ENCODE assay signal across 8 cellular contexts in the genomic region with DNA sequence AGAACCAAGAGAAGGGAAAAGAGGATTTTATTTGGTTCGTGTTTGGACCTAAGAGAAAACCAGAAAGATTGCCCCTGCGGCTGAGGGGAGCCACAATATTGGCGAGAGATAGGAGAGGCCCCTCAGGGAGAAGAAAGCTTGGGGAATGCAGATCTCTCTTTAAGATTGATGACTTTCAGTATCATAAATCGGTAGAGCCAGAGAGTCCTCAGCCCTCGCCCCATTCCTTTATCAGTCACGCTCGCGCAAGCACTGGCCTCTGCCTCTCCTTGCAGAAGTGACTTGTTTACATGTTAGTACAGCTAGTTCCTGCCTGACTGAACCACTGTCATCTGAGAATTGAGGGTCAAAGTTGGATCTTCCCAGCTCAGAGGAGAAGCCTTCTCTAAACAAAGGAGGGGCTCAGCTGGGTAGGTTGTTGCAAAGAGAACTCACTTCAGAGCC. TPM values are rescaled to one million over a fixed set of nuclear protein-coding genes. Genes with fewer than 3 reads are reported as not detected.
DNase-seq lines count a peak whose midpoint lies in the region; ATAC-seq and TF ChIP-seq lines count a peak whose summit lies in the region.

No MANE protein-coding gene starts in this region.

- no peaks in the 10 kb centered on the region for H3K27me3 ChIP-seq in mammary epithelial cell (ENCODE audit: insufficient read depth, low read length)

- TF ChIP-seq CTCF in activated CD8-positive, alpha-beta T cell treated with anti-CD3 and anti-CD28 coated beads for 36 hours (IDR thresholded peaks at IDR 0.05) = no peak
- TF ChIP-seq CTCF in mammary epithelial cell (conservative IDR thresholded peaks at IDR 0.05 in 1 of 2, IDR thresholded peaks at IDR 0.05 in 1 of 2; ENCODE audit: extremely low read depth in 1 of 2, insufficient read depth in 1 of 2, low read depth in 1 of 2, low read length in 2 of 2) (no peak), mesothelial cell of epicardium (IDR thresholded peaks at IDR 0.05; ENCODE audit: unreplicated experiment) (no peak), type B pancreatic cell (conservative IDR thresholded peaks at IDR 0.05) (no peak)

- H3K4me3 Mint-ChIP-seq in activated CD8-positive, alpha-beta T cell treated with anti-CD3 and anti-CD28 coated beads, Interleukin-2, amount 10 ng/mL, durations not matched to agents 7 days and 5 days = no peak overlapping the region
- no peak overlapping the region for H3K4me3 Mint-ChIP-seq in activated CD8-positive, alpha-beta T cell treated with anti-CD3 and anti-CD28 coated beads for 36 hours
- H3K4me3 Mint-ChIP-seq in mesothelial cell of epicardium (no peak overlapping the region), type B pancreatic cell (peak overlapping the region; percentile 81)
- H3K4me3 Mint-ChIP-seq in activated CD8-positive, alpha-beta memory T cell treated with anti-CD3 and anti-CD28 coated beads, Interleukin-2, amount 10 ng/mL, durations not matched to agents 7 days and 5 days = no peak overlapping the region

- H3K4me2 ChIP-seq in mammary epithelial cell (ENCODE audit: insufficient read depth, low read depth, low read length) = no peak overlapping the region

- no peak overlapping the region for H2AFZ ChIP-seq in mammary epithelial cell (ENCODE audit: low read depth, low read length)

- in situ Hi-C loops in mammary epithelial cell (cut with MboI; ENCODE audit: low sequenced_read_pairs in 2 of 2) = loop anchor here (10.0 kb wide), 2 partner anchors 115 to 745 kb away; no protein-coding TSS in a partner anchor

- no peak overlapping the region for H3K27ac ChIP-seq in mammary epithelial cell (ENCODE audit: insufficient read depth, low read depth, low read length)

- no peak for DNase-seq in activated CD8-positive, alpha-beta T cell treated with anti-CD3 and anti-CD28 coated beads, Interleukin-2, amount 10 ng/mL, durations not matched to agents 7 days and 5 days
- DNase-seq in activated CD8-positive, alpha-beta T cell treated with anti-CD3 and anti-CD28 coated beads for 36 hours = no peak
- no peak for DNase-seq in mammary epithelial cell
- DNase-seq in mesothelial cell of epicardium (ENCODE audit: low spot score in 2 of 2, unreplicated experiment in 2 of 2) = peak in 1 of 2 experiments; percentile 60
- DNase-seq in type B pancreatic cell (ENCODE audit: extremely low spot score, unreplicated experiment) = no peak
- DNase-seq in T-helper 9 cell = no peak
- no peak for DNase-seq in activated T-cell treated with anti-CD3 and anti-CD28 coated beads, Interleukin-2, amount 50 U/mL, for 48 hours
- no peak for DNase-seq in activated CD8-positive, alpha-beta memory T cell treated with anti-CD3 and anti-CD28 coated beads, Interleukin-2, amount 10 ng/mL, durations not matched to agents 7 days and 5 days

- H3K9ac ChIP-seq in mammary epithelial cell (ENCODE audit: insufficient read depth, low read length) = peak overlapping the region; percentile 38

- H4K20me1 ChIP-seq in mammary epithelial cell (ENCODE audit: insufficient read depth, low read length) = no peaks in the 10 kb centered on the region

- no TSS peak for BruUV-seq in mammary epithelial cell (replicated peaks; lab: Mats Ljungman, UMichigan)

- intact Hi-C loops in activated CD8-positive, alpha-beta T cell treated with anti-CD3 and anti-CD28 coated beads for 36 hours (cut with micrococcal nuclease) = loop anchor here (1.0 kb wide), 1 partner anchor 99 kb away; no protein-coding TSS in a partner anchor
- intact Hi-C loops in mammary epithelial cell (cut with micrococcal nuclease) = loop anchor here (1.0 to 5.0 kb wide), 10 partner anchors 30 to 746 kb away; partner anchors contain the start of genes KRT17 and KRTAP2-3

- peak overlapping the region; percentile 77 for H3K27ac Mint-ChIP-seq in activated CD8-positive, alpha-beta T cell treated with anti-CD3 and anti-CD28 coated beads, Interleukin-2, amount 10 ng/mL, durations not matched to agents 7 days and 5 days
- no peak overlapping the region for H3K27ac Mint-ChIP-seq in activated CD8-positive, alpha-beta T cell treated with anti-CD3 and anti-CD28 coated beads for 36 hours
- H3K27ac Mint-ChIP-seq in mesothelial cell of epicardium (peak overlapping the region; percentile 99), type B pancreatic cell (peak overlapping the region; percentile 97)
- H3K27ac Mint-ChIP-seq in activated CD8-positive, alpha-beta memory T cell treated with anti-CD3 and anti-CD28 coated beads, Interleukin-2, amount 10 ng/mL, durations not matched to agents 7 days and 5 days = no peak overlapping the region

- H3K79me2 ChIP-seq in mammary epithelial cell (ENCODE audit: insufficient read depth, low read length) = no peaks in the 10 kb centered on the region

- H3K36me3 Mint-ChIP-seq in activated CD8-positive, alpha-beta T cell treated with anti-CD3 and anti-CD28 coated beads, Interleukin-2, amount 10 ng/mL, durations not matched to agents 7 days and 5 days (ENCODE audit: low read depth) = no peaks in the 10 kb centered on the region
- H3K36me3 Mint-ChIP-seq in activated CD8-positive, alpha-beta T cell treated with anti-CD3 and anti-CD28 coated beads for 36 hours (ENCODE audit: low read depth) = no peaks in the 10 kb centered on the region
- H3K36me3 Mint-ChIP-seq in mesothelial cell of epicardium = no peaks in the 10 kb centered on the region
- H3K36me3 Mint-ChIP-seq in type B pancreatic cell = no peaks in the 10 kb centered on the region
- H3K36me3 Mint-ChIP-seq in activated CD8-positive, alpha-beta memory T cell treated with anti-CD3 and anti-CD28 coated beads, Interleukin-2, amount 10 ng/mL, durations not matched to agents 7 days and 5 days = no peaks in the 10 kb centered on the region

- H3K27me3 Mint-ChIP-seq in activated CD8-positive, alpha-beta T cell treated with anti-CD3 and anti-CD28 coated beads, Interleukin-2, amount 10 ng/mL, durations not matched to agents 7 days and 5 days (ENCODE audit: low read depth) = peaks cover 13% of the 10 kb centered on the region
- peaks cover 2% of the 10 kb centered on the region for H3K27me3 Mint-ChIP-seq in activated CD8-positive, alpha-beta T cell treated with anti-CD3 and anti-CD28 coated beads for 36 hours
- no peaks in the 10 kb centered on the region for H3K27me3 Mint-ChIP-seq in mesothelial cell of epicardium (ENCODE audit: low read depth)
- H3K27me3 Mint-ChIP-seq in type B pancreatic cell = no peaks in the 10 kb centered on the region
- H3K27me3 Mint-ChIP-seq in activated CD8-positive, alpha-beta memory T cell treated with anti-CD3 and anti-CD28 coated beads, Interleukin-2, amount 10 ng/mL, durations not matched to agents 7 days and 5 days = peaks cover 11% of the 10 kb centered on the region

- no peak for ATAC-seq in activated CD8-positive, alpha-beta T cell treated with anti-CD3 and anti-CD28 coated beads, Interleukin-2, amount 10 ng/mL, durations not matched to agents 7 days and 5 days
- ATAC-seq in activated CD8-positive, alpha-beta T cell treated with anti-CD3 and anti-CD28 coated beads for 36 hours = no peak
- ATAC-seq in activated CD8-positive, alpha-beta memory T cell treated with anti-CD3 and anti-CD28 coated beads, Interleukin-2, amount 10 ng/mL, durations not matched to agents 7 days and 5 days = no peak

- H3K36me3 ChIP-seq in mammary epithelial cell (ENCODE audit: insufficient read depth, low read length) = no peaks in the 10 kb centered on the region

- peaks cover 20% of the 10 kb centered on the region for H3K4me1 Mint-ChIP-seq in activated CD8-positive, alpha-beta T cell treated with anti-CD3 and anti-CD28 coated beads, Interleukin-2, amount 10 ng/mL, durations not matched to agents 7 days and 5 days (ENCODE audit: low read depth)
- peaks cover 20% of the 10 kb centered on the region for H3K4me1 Mint-ChIP-seq in activated CD8-positive, alpha-beta T cell treated with anti-CD3 and anti-CD28 coated beads for 36 hours (ENCODE audit: low read depth)
- H3K4me1 Mint-ChIP-seq in mesothelial cell of epicardium (peaks cover 68% of the 10 kb centered on the region), type B pancreatic cell (ENCODE audit: unreplicated experiment) (peaks cover 40% of the 10 kb centered on the region)
- H3K4me1 Mint-ChIP-seq in activated CD8-positive, alpha-beta memory T cell treated with anti-CD3 and anti-CD28 coated beads, Interleukin-2, amount 10 ng/mL, durations not matched to agents 7 days and 5 days = peaks cover 17% of the 10 kb centered on the region

- no peak overlapping the region for H3K4me3 ChIP-seq in mammary epithelial cell (replicated peaks in 1 of 3; ENCODE audit: insufficient read depth in 1 of 3, low read depth in 2 of 3, low read length in 3 of 3)

- H3K9me3 Mint-ChIP-seq in activated CD8-positive, alpha-beta T cell treated with anti-CD3 and anti-CD28 coated beads, Interleukin-2, amount 10 ng/mL, durations not matched to agents 7 days and 5 days (ENCODE audit: insufficient read depth) = no peaks in the 10 kb centered on the region
- peaks cover 10% of the 10 kb centered on the region for H3K9me3 Mint-ChIP-seq in activated CD8-positive, alpha-beta T cell treated with anti-CD3 and anti-CD28 coated beads for 36 hours
- H3K9me3 Mint-ChIP-seq in mesothelial cell of epicardium = no peaks in the 10 kb centered on the region
- peaks cover 5% of the 10 kb centered on the region for H3K9me3 Mint-ChIP-seq in type B pancreatic cell
- H3K9me3 Mint-ChIP-seq in activated CD8-positive, alpha-beta memory T cell treated with anti-CD3 and anti-CD28 coated beads, Interleukin-2, amount 10 ng/mL, durations not matched to agents 7 days and 5 days (ENCODE audit: low read depth) = no peaks in the 10 kb centered on the region

- 81% methylated on average over 8 of the region's 8 CpGs for WGBS in mammary epithelial cell (ENCODE audit: low coverage, missing lambda C conversion rate)

- dilution Hi-C loops in mammary epithelial cell (cut with HindIII; ENCODE audit: low sequenced_read_pairs) = loop anchor here (5.0 kb wide), 2 partner anchors 47 to 103 kb away; no protein-coding TSS in a partner anchor

- peaks cover 47% of the 10 kb centered on the region for H3K4me1 ChIP-seq in mammary epithelial cell (ENCODE audit: insufficient read depth, low read length)

- no peaks in the 10 kb centered on the region for H3K9me3 ChIP-seq in mammary epithelial cell (replicated peaks; ENCODE audit: insufficient read depth, low read length)

- POLR2A ChIA-PET in activated CD8-positive, alpha-beta T cell treated with anti-CD3 and anti-CD28 coated beads, Interleukin-2, amount 10 ng/mL, durations not matched to agents 7 days and 5 days (lab: Charles Lee) = interaction anchor here (1.0 to 1.3 kb wide), 2 partner anchors 98 to 139 kb away, joined by 4 to 6 read pairs; partner anchors contain the start of gene EIF1
- POLR2A ChIA-PET in activated CD8-positive, alpha-beta T cell treated with anti-CD3 and anti-CD28 coated beads for 36 hours (lab: Charles Lee) = interaction anchor here (1.0 to 3.5 kb wide), 3 partner anchors 64 to 101 kb away, joined by 3 to 16 read pairs (median 3); no protein-coding TSS in a partner anchor

- CTCF ChIA-PET in activated CD8-positive, alpha-beta T cell treated with anti-CD3 and anti-CD28 coated beads, Interleukin-2, amount 10 ng/mL, durations not matched to agents 7 days and 5 days (lab: Charles Lee) = interaction anchor here (0.6 to 8.6 kb wide), 68 partner anchors 8 to 934 kb away, joined by 3 to 204 read pairs (median 5); partner anchors contain the start of genes KRT19, KRTAP16-1 and KRTAP4-2
- CTCF ChIA-PET in activated CD8-positive, alpha-beta T cell treated with anti-CD3 and anti-CD28 coated beads for 36 hours (lab: Charles Lee) = interaction anchor here (0.7 to 8.2 kb wide), 70 partner anchors 9 to 934 kb away, joined by 3 to 190 read pairs (median 5); partner anchors contain the start of genes JUP, KRT13, KRT14 and KRT17
- CTCF ChIA-PET in mammary epithelial cell (lab: Charles Lee; ENCODE audit: low non-redundant PET) = interaction anchor here (0.5 to 2.1 kb wide), 17 partner anchors 24 to 929 kb away, joined by 3 to 37 read pairs (median 6); partner anchors contain the start of genes KRT15 and KRT16
- CTCF ChIA-PET in activated CD8-positive, alpha-beta memory T cell treated with anti-CD3 and anti-CD28 coated beads, Interleukin-2, amount 10 ng/mL, durations not matched to agents 7 days and 5 days (lab: Charles Lee) = interaction anchor here (0.7 to 11.0 kb wide), 51 partner anchors 9 to 732 kb away, joined by 3 to 256 read pairs (median 5); partner anchors contain the start of genes KRT13, KRT15, KRT19 and KRT36

RNA-seq across cellular contexts. Expression of gene KRT19, which starts 21.5 kb away (rescaled TPM):
- not detected for total RNA-seq in activated CD8-positive, alpha-beta T cell treated with anti-CD3 and anti-CD28 coated beads, Interleukin-2, amount 10 ng/mL, durations not matched to agents 7 days and 5 days
- total RNA-seq in activated CD8-positive, alpha-beta T cell treated with anti-CD3 and anti-CD28 coated beads for 36 hours = not detected
- total RNA-seq in mammary epithelial cell (10 to 100 TPM in 1 of 2 donors, not detected in 1; 29.3 TPM), mesothelial cell of epicardium (366 to 377 TPM (median 368 TPM) in 3 replicates), type B pancreatic cell (ENCODE audit: low replicate concordance) (750 and 2,036 TPM in 2 replicates)
- polyA plus RNA-seq in mammary epithelial cell = 1.7 TPM
- polyA minus RNA-seq in mammary epithelial cell = not detected
- total RNA-seq in activated CD8-positive, alpha-beta memory T cell treated with anti-CD3 and anti-CD28 coated beads, Interleukin-2, amount 10 ng/mL, durations not matched to agents 7 days and 5 days = not detected

RNA-seq across cellular contexts. Expression of gene KRT9, which starts 22.2 kb away (rescaled TPM):
- total RNA-seq in activated CD8-positive, alpha-beta T cell treated with anti-CD3 and anti-CD28 coated beads, Interleukin-2, amount 10 ng/mL, durations not matched to agents 7 days and 5 days = not detected
- not detected for total RNA-seq in activated CD8-positive, alpha-beta T cell treated with anti-CD3 and anti-CD28 coated beads for 36 hours
- under 1 TPM; 0.17 to 0.80 TPM for total RNA-seq in mammary epithelial cell
- polyA plus RNA-seq in mammary epithelial cell = 0.35 TPM
- polyA minus RNA-seq in mammary epithelial cell = not detected
- not detected in 3 replicates for total RNA-seq in mesothelial cell of epicardium
- 0.85 and 7.4 TPM in 2 replicates for total RNA-seq in type B pancreatic cell (ENCODE audit: low replicate concordance)
- total RNA-seq in activated CD8-positive, alpha-beta memory T cell treated with anti-CD3 and anti-CD28 coated beads, Interleukin-2, amount 10 ng/mL, durations not matched to agents 7 days and 5 days = not detected

RNA-seq across cellular contexts. Expression of gene KRT15, which starts 30.9 kb away (rescaled TPM):
- not detected for total RNA-seq in activated CD8-positive, alpha-beta T cell treated with anti-CD3 and anti-CD28 coated beads, Interleukin-2, amount 10 ng/mL, durations not matched to agents 7 days and 5 days
- not detected for total RNA-seq in activated CD8-positive, alpha-beta T cell treated with anti-CD3 and anti-CD28 coated beads for 36 hours
- total RNA-seq in mammary epithelial cell (1,000 to 10,000 TPM in 1 of 2 donors, 100 to 1,000 TPM in 1; 302 to 1,980 TPM), mesothelial cell of epicardium (8.5 to 10.2 TPM (median 8.7 TPM) in 3 replicates), type B pancreatic cell (ENCODE audit: low replicate concordance) (208 and 840 TPM in 2 replicates)
- 2,083 TPM for polyA plus RNA-seq in mammary epithelial cell
- 1,726 TPM for polyA minus RNA-seq in mammary epithelial cell
- total RNA-seq in activated CD8-positive, alpha-beta memory T cell treated with anti-CD3 and anti-CD28 coated beads, Interleukin-2, amount 10 ng/mL, durations not matched to agents 7 days and 5 days = not detected

RNA-seq across cellular contexts. Expression of gene KRT14, which starts 37.1 kb away (rescaled TPM):
- not detected for total RNA-seq in activated CD8-positive, alpha-beta T cell treated with anti-CD3 and anti-CD28 coated beads, Interleukin-2, amount 10 ng/mL, durations not matched to agents 7 days and 5 days
- total RNA-seq in activated CD8-positive, alpha-beta T cell treated with anti-CD3 and anti-CD28 coated beads for 36 hours = not detected
- total RNA-seq in mammary epithelial cell (1,000 to 10,000 TPM; 4,602 to 9,976 TPM), mesothelial cell of epicardium (0.45 TPM in 1 of 3 replicates, not detected in the others), type B pancreatic cell (ENCODE audit: low replicate concordance) (0.19 and 0.64 TPM in 2 replicates)
- polyA plus RNA-seq in mammary epithelial cell = 26,464 TPM
- polyA minus RNA-seq in mammary epithelial cell = 15,260 TPM
- total RNA-seq in activated CD8-positive, alpha-beta memory T cell treated with anti-CD3 and anti-CD28 coated beads, Interleukin-2, amount 10 ng/mL, durations not matched to agents 7 days and 5 days = not detected

RNA-seq across cellular contexts. Expression of gene KRT13, which starts 44.2 kb away (rescaled TPM):
- not detected for total RNA-seq in activated CD8-positive, alpha-beta T cell treated with anti-CD3 and anti-CD28 coated beads, Interleukin-2, amount 10 ng/mL, durations not matched to agents 7 days and 5 days
- not detected for total RNA-seq in activated CD8-positive, alpha-beta T cell treated with anti-CD3 and anti-CD28 coated beads for 36 hours
- total RNA-seq in mammary epithelial cell = 1 to 10 TPM in 1 of 2 donors, under 1 TPM in 1; 0.17 to 1.4 TPM
- polyA plus RNA-seq in mammary epithelial cell = 1.2 TPM
- not detected for polyA minus RNA-seq in mammary epithelial cell
- 5.3 to 7.0 TPM (median 6.3 TPM) in 3 replicates for total RNA-seq in mesothelial cell of epicardium
- total RNA-seq in type B pancreatic cell (ENCODE audit: low replicate concordance) = 869 and 1,618 TPM in 2 replicates
- total RNA-seq in activated CD8-positive, alpha-beta memory T cell treated with anti-CD3 and anti-CD28 coated beads, Interleukin-2, amount 10 ng/mL, durations not matched to agents 7 days and 5 days = not detected

Comparison
In these comparisons a context has a peak if more than half of its experiments do, and no peak if none do; other contexts are left out.
1. H3K27ac Mint-ChIP-seq: peak in activated CD8-positive, alpha-beta T cell treated with anti-CD3 and anti-CD28 coated beads, Interleukin-2, amount 10 ng/mL, durations not matched to agents 7 days and 5 days (single experiment), mesothelial cell of epicardium (single experiment) and type B pancreatic cell (single experiment); none in activated CD8-positive, alpha-beta T cell treated with anti-CD3 and anti-CD28 coated beads for 36 hours (single experiment) and activated CD8-positive, alpha-beta memory T cell treated with anti-CD3 and anti-CD28 coated beads, Interleukin-2, amount 10 ng/mL, durations not matched to agents 7 days and 5 days (single experiment).
2. RNA of gene KRT19, which starts 21.5 kb away (total RNA-seq): 750 to 2,036 TPM in type B pancreatic cell and 366 to 377 TPM in mesothelial cell of epicardium; 29.3 TPM in mammary epithelial cell, not detected in activated CD8-positive, alpha-beta T cell treated with anti-CD3 and anti-CD28 coated beads, Interleukin-2, amount 10 ng/mL, durations not matched to agents 7 days and 5 days, not detected in activated CD8-positive, alpha-beta T cell treated with anti-CD3 and anti-CD28 coated beads for 36 hours and not detected in activated CD8-positive, alpha-beta memory T cell treated with anti-CD3 and anti-CD28 coated beads, Interleukin-2, amount 10 ng/mL, durations not matched to agents 7 days and 5 days; every median in the first group is over 10 times any median in the second.
3. RNA of gene KRT15, which starts 30.9 kb away (total RNA-seq): 302 to 1,980 TPM in mammary epithelial cell and 208 to 840 TPM in type B pancreatic cell; 8.5 to 10.2 TPM in mesothelial cell of epicardium, not detected in activated CD8-positive, alpha-beta T cell treated with anti-CD3 and anti-CD28 coated beads, Interleukin-2, amount 10 ng/mL, durations not matched to agents 7 days and 5 days, not detected in activated CD8-positive, alpha-beta T cell treated with anti-CD3 and anti-CD28 coated beads for 36 hours and not detected in activated CD8-positive, alpha-beta memory T cell treated with anti-CD3 and anti-CD28 coated beads, Interleukin-2, amount 10 ng/mL, durations not matched to agents 7 days and 5 days; every median in the first group is over 10 times any median in the second.